Comparison of ENCODE assay signal across 1 cellular context in the genomic region with DNA sequence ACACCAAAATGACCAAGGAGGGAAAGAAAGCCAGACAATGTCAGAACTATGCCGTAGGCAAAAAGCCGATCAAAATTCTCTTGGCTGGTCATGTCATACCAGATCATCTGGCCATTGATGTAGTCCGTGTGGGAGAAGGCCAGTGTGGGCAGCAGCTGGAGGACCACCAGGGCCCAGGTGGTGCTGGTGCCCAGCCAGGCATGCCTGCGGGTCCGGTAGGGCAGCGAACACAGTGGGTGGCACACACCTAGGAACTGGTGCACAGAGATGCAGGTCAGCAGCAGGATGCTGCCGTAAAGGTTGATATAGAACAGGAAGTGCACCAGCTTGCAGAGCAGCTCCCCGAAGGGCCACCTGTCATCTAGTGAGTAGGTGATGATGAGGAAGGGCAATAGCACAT.
TF ChIP-seq lines count a peak whose summit lies in the region.

No MANE protein-coding gene starts in this region.

TF ChIP-seq in GM12891, 5 proteins besides CTCF, POLR2A, EP300 and RAD21:
- 0 out of 2 replicates have a peak, but pooled peaks have one; percentile 11 for TF ChIP-seq SPI1 (IDR thresholded peaks at IDR 0.05; ENCODE audit: low read depth, low read length)
- no peak for TF ChIP-seq PAX5 (IDR thresholded peaks at IDR 0.05; ENCODE audit: insufficient read depth, low read length, severe bottlenecking)
- no peak for TF ChIP-seq POU2F2 (IDR thresholded peaks at IDR 0.05; ENCODE audit: low read depth, low read length)
